Comparison of ENCODE assay signal across 9 cellular contexts in the genomic region with DNA sequence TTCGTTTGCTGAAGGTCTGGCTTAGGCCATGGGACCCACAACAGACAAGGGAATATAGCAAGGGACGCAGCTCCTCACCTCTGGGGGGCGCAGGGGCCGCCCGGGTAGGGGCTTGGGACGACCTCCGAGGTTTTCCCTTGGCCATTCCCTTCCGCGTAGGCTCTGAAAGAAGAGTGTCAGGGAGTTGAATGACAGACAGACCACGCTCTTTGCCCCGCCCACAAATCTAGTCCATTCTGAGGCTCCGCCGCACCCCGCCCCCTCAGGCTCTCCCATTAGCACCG. TPM values are rescaled to one million over a fixed set of nuclear protein-coding genes. Genes with fewer than 3 reads are reported as not detected.
DNase-seq lines count a peak whose midpoint lies in the region; TF ChIP-seq lines count a peak whose summit lies in the region.
"Had no signal": no experiment of that assay in that cellular context is flagged by ENCODE, and none has a peak within 500 bp of the region (broad histone marks: within the 10 kb centered on the region; RNA-seq: fewer than 3 reads in every experiment).

No MANE protein-coding gene starts in this region.

- in situ Hi-C loops in mammary epithelial cell (cut with MboI; ENCODE audit: low sequenced_read_pairs in 2 of 2), result no loop called here

- H3K9ac ChIP-seq in HUES48 (ENCODE audit: low read depth, low read length), result no peak overlapping the region
- no peak overlapping the region for H3K9ac ChIP-seq in mammary epithelial cell (ENCODE audit: insufficient read depth, low read length)
- H3K9ac ChIP-seq in liver (ENCODE audit: low read depth in 1 of 2, low read length in 2 of 2), result peak overlapping the region; percentile 62 to 68
- peak overlapping the region; percentile 2 to 74 (median 48) for H3K9ac ChIP-seq in subcutaneous abdominal adipose tissue (ENCODE audit: low read length in 5 of 5)

- no TSS peak for BruUV-seq in mammary epithelial cell (replicated peaks; lab: Mats Ljungman, UMichigan)

- peak overlapping the region; percentile 74 for H3K4me2 ChIP-seq in mammary epithelial cell (ENCODE audit: insufficient read depth, low read depth, low read length)

- H3K27ac ChIP-seq in HUES48 (ENCODE audit: low read depth, low read length), result peak overlapping the region; percentile 70
- no peak overlapping the region for H3K27ac ChIP-seq in mammary epithelial cell (ENCODE audit: insufficient read depth, low read depth, low read length)
- peak overlapping the region; percentile 78 to 87 for H3K27ac ChIP-seq in liver (ENCODE audit: low read depth in 1 of 2, low read length in 2 of 2)
- peak overlapping the region; percentile 75 for H3K27ac ChIP-seq in subcutaneous abdominal adipose tissue (ENCODE audit: low read depth, low read length)

- WGBS in mammary epithelial cell (ENCODE audit: low coverage, missing lambda C conversion rate), result 2% methylated on average over 11 of the region's 15 CpGs
- 19% methylated on average over 15 of the region's 15 CpGs for WGBS in liver

- no peaks in the 10 kb centered on the region for H3K79me2 ChIP-seq in mammary epithelial cell (ENCODE audit: insufficient read depth, low read length)

- H3K27me3 ChIP-seq in HUES48 (ENCODE audit: control insufficient read depth, insufficient read depth, low read length) (no peaks in the 10 kb centered on the region), mammary epithelial cell (ENCODE audit: insufficient read depth, low read length) (no peaks in the 10 kb centered on the region), liver (ENCODE audit: control insufficient read depth in 4 of 4, insufficient read depth in 4 of 4, low read length in 3 of 4) (no peaks in the 10 kb centered on the region), subcutaneous abdominal adipose tissue (ENCODE audit: control insufficient read depth in 5 of 5, insufficient read depth in 4 of 5, low read length in 5 of 5) (no peaks in the 10 kb centered on the region)

- H3K36me3 ChIP-seq in HUES48 (ENCODE audit: control insufficient read depth, insufficient read depth, low read length) (no peaks in the 10 kb centered on the region), mammary epithelial cell (ENCODE audit: insufficient read depth, low read length) (no peaks in the 10 kb centered on the region), liver (ENCODE audit: control insufficient read depth in 4 of 4, insufficient read depth in 3 of 4, low read depth in 1 of 4, low read length in 3 of 4) (peaks cover 0 to 4% (median 1%) of the 10 kb centered on the region in 4 donors), subcutaneous abdominal adipose tissue (ENCODE audit: control insufficient read depth in 5 of 5, insufficient read depth in 5 of 5, low read length in 5 of 5) (peaks cover 0 to 44% (median 13%) of the 10 kb centered on the region in 5 donors)

- DNase-seq in mammary epithelial cell, result no peak
- no peak for DNase-seq in activated CD8-positive, alpha-beta memory T cell treated with anti-CD3 and anti-CD28 coated beads for 24 hours
- DNase-seq in activated CD4-positive, alpha-beta T cell treated with anti-CD3 and anti-CD28 coated beads for 1 hour, result no peak
- no peak for DNase-seq in Ammon's horn (ENCODE audit: low spot score)
- DNase-seq in NCI-H1105 (lab: John Stamatoyannopoulos, UW), result no peak

- TF ChIP-seq CTCF in mammary epithelial cell (conservative IDR thresholded peaks at IDR 0.05 in 1 of 2, IDR thresholded peaks at IDR 0.05 in 1 of 2; ENCODE audit: extremely low read depth in 1 of 2, insufficient read depth in 1 of 2, low read depth in 1 of 2, low read length in 2 of 2) (no peak), liver (IDR thresholded peaks at IDR 0.05; ENCODE audit: low read depth, low read length, missing input control) (no peak)

- CTCF ChIA-PET in mammary epithelial cell (lab: Charles Lee; ENCODE audit: low non-redundant PET), result no interaction called here

- peak overlapping the region; percentile 93 for H2AFZ ChIP-seq in mammary epithelial cell (ENCODE audit: low read depth, low read length)

- TF ChIP-seq RAD21 in liver (IDR thresholded peaks at IDR 0.05), result peak in 1 of 2 donors; percentile 10

- H3K4me1 ChIP-seq in HUES48 (ENCODE audit: control insufficient read depth, insufficient read depth, low read length), result no peaks in the 10 kb centered on the region
- peaks cover 5% of the 10 kb centered on the region for H3K4me1 ChIP-seq in mammary epithelial cell (ENCODE audit: insufficient read depth, low read length)
- peaks cover 2 to 12% (median 7%) of the 10 kb centered on the region in 4 donors for H3K4me1 ChIP-seq in liver (ENCODE audit: control insufficient read depth in 4 of 4, insufficient read depth in 4 of 4, low read length in 3 of 4)
- peaks cover 0 to 18% (median 9%) of the 10 kb centered on the region in 5 donors for H3K4me1 ChIP-seq in subcutaneous abdominal adipose tissue (ENCODE audit: control insufficient read depth in 5 of 5, insufficient read depth in 5 of 5, low read length in 5 of 5)

- H3K4me3 ChIP-seq in HUES48 (ENCODE audit: low read depth, low read length) (peak overlapping the region; percentile 37; the same call in 1 of the 2 replicates), mammary epithelial cell (replicated peaks in 1 of 3; ENCODE audit: insufficient read depth in 1 of 3, low read depth in 2 of 3, low read length in 3 of 3) (peak overlapping the region; percentile 31 to 55 (median 39)), liver (ENCODE audit: low read depth in 1 of 3, low read length in 3 of 3) (peak overlapping the region; percentile 15 to 66 (median 39)), subcutaneous abdominal adipose tissue (ENCODE audit: low read depth in 1 of 5, low read length in 5 of 5) (peak overlapping the region; percentile 57 to 76 (median 66))

- H3K9me3 ChIP-seq in HUES48 (ENCODE audit: control insufficient read depth, insufficient read depth, low read length), result no peaks in the 10 kb centered on the region
- peaks cover 4% of the 10 kb centered on the region for H3K9me3 ChIP-seq in mammary epithelial cell (replicated peaks; ENCODE audit: insufficient read depth, low read length)
- H3K9me3 ChIP-seq in liver (ENCODE audit: control insufficient read depth in 4 of 4, low read length in 3 of 4), result no peaks in the 10 kb centered on the region
- no peaks in the 10 kb centered on the region for H3K9me3 ChIP-seq in subcutaneous abdominal adipose tissue (ENCODE audit: control insufficient read depth in 5 of 5, low read length in 5 of 5)

- no peaks in the 10 kb centered on the region for H4K20me1 ChIP-seq in mammary epithelial cell (ENCODE audit: insufficient read depth, low read length)

- intact Hi-C loops in mammary epithelial cell (cut with micrococcal nuclease), result loop anchor here (1.0 kb wide), 1 partner anchor 12 kb away; no protein-coding TSS in a partner anchor

- dilution Hi-C loops in mammary epithelial cell (cut with HindIII; ENCODE audit: low sequenced_read_pairs), result loop anchor here (10.0 kb wide), 1 partner anchor 81 kb away; the partner anchor contains the start of gene HNRNPM

TF ChIP-seq in liver, 16 proteins besides CTCF, POLR2A, EP300 and RAD21:
- TF ChIP-seq TAF1 (conservative IDR thresholded peaks at IDR 0.05) (peak; percentile 47), EGR1 (IDR thresholded peaks at IDR 0.05; ENCODE audit: low read depth in 2 of 2) (no peak)
TF ChIP-seq in liver: peak in this region for 1.

RNA-seq across cellular contexts. Expression of gene ZNF414, which starts 11.4 kb away (rescaled TPM):
- total RNA-seq in mammary epithelial cell (10 to 100 TPM in 1 of 2 donors, 1 to 10 TPM in 1; 3.5 to 23.2 TPM), liver (10 to 100 TPM in 1 of 2 donors, 1 to 10 TPM in 1; 3.5 to 10.3 TPM)
- polyA plus RNA-seq in mammary epithelial cell (7.1 TPM), liver (10 to 100 TPM in 1 of 2 donors, 1 to 10 TPM in 1; 4.1 to 16.0 TPM)
- polyA minus RNA-seq in mammary epithelial cell, result 1.3 TPM

RNA-seq across cellular contexts. Expression of gene PRAM1, which starts 22.9 kb away (rescaled TPM):
- not detected for total RNA-seq in mammary epithelial cell
- polyA plus RNA-seq in mammary epithelial cell, result not detected
- not detected for polyA minus RNA-seq in mammary epithelial cell
- 1 to 10 TPM in 1 of 2 donors, under 1 TPM in 1; 0.84 to 1.8 TPM for total RNA-seq in liver
- polyA plus RNA-seq in liver, result under 1 TPM; 0.75 to 0.77 TPM
- total RNA-seq: M059J had no signal

RNA-seq across cellular contexts. Expression of gene MYO1F, which starts 51.9 kb away (rescaled TPM):
- total RNA-seq in mammary epithelial cell (under 1 TPM; 0.17 to 0.35 TPM), liver (10 to 100 TPM; 17.9 to 20.4 TPM)
- polyA plus RNA-seq in mammary epithelial cell (0.02 TPM), liver (1 to 10 TPM; 6.1 to 6.2 TPM)
- not detected for polyA minus RNA-seq in mammary epithelial cell

Comparison
In these comparisons a context has a peak if more than half of its experiments do, and no peak if none do; other contexts are left out.
1. H3K9ac ChIP-seq: peak in liver (2 of 2) and subcutaneous abdominal adipose tissue (5 of 5); none in HUES48 (single experiment) and mammary epithelial cell (single experiment).
2. RNA of gene MYO1F, which starts 51.9 kb away (total RNA-seq): 17.9 to 20.4 TPM in liver; 0.17 to 0.35 TPM in mammary epithelial cell; every median in the first group is over 10 times any median in the second.
3. Peak in every context shown above with its lines, with median percentiles within 50 percentile points of each other: H3K4me3 ChIP-seq.